ENCODE assay signal across 1 cellular context in the genomic region with DNA sequence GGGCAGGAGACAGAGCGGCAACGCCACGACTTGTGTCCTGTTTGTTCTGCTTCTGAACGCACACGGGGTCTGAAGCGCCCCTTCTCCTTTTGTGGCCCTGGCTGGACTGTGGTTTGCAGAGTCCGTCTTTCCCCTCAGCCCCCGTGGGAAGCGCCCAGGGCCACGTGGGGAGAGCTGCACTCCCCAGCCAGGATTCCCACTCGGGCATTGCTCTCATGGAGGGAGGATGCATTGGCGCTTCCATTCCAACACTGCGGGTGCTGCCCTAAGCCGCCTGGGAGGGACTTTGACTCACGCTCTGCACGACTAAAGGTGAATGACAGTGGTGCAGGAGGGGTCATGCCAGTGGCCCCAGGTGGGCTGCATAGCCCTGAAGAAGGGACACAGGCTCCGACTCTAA.
TF ChIP-seq lines count a peak whose summit lies in the region.

No MANE protein-coding gene starts in this region.

TF ChIP-seq in GM23338, 12 proteins besides CTCF, POLR2A, EP300 and RAD21 (continued from another document):
- TF ChIP-seq, protein P1, sequence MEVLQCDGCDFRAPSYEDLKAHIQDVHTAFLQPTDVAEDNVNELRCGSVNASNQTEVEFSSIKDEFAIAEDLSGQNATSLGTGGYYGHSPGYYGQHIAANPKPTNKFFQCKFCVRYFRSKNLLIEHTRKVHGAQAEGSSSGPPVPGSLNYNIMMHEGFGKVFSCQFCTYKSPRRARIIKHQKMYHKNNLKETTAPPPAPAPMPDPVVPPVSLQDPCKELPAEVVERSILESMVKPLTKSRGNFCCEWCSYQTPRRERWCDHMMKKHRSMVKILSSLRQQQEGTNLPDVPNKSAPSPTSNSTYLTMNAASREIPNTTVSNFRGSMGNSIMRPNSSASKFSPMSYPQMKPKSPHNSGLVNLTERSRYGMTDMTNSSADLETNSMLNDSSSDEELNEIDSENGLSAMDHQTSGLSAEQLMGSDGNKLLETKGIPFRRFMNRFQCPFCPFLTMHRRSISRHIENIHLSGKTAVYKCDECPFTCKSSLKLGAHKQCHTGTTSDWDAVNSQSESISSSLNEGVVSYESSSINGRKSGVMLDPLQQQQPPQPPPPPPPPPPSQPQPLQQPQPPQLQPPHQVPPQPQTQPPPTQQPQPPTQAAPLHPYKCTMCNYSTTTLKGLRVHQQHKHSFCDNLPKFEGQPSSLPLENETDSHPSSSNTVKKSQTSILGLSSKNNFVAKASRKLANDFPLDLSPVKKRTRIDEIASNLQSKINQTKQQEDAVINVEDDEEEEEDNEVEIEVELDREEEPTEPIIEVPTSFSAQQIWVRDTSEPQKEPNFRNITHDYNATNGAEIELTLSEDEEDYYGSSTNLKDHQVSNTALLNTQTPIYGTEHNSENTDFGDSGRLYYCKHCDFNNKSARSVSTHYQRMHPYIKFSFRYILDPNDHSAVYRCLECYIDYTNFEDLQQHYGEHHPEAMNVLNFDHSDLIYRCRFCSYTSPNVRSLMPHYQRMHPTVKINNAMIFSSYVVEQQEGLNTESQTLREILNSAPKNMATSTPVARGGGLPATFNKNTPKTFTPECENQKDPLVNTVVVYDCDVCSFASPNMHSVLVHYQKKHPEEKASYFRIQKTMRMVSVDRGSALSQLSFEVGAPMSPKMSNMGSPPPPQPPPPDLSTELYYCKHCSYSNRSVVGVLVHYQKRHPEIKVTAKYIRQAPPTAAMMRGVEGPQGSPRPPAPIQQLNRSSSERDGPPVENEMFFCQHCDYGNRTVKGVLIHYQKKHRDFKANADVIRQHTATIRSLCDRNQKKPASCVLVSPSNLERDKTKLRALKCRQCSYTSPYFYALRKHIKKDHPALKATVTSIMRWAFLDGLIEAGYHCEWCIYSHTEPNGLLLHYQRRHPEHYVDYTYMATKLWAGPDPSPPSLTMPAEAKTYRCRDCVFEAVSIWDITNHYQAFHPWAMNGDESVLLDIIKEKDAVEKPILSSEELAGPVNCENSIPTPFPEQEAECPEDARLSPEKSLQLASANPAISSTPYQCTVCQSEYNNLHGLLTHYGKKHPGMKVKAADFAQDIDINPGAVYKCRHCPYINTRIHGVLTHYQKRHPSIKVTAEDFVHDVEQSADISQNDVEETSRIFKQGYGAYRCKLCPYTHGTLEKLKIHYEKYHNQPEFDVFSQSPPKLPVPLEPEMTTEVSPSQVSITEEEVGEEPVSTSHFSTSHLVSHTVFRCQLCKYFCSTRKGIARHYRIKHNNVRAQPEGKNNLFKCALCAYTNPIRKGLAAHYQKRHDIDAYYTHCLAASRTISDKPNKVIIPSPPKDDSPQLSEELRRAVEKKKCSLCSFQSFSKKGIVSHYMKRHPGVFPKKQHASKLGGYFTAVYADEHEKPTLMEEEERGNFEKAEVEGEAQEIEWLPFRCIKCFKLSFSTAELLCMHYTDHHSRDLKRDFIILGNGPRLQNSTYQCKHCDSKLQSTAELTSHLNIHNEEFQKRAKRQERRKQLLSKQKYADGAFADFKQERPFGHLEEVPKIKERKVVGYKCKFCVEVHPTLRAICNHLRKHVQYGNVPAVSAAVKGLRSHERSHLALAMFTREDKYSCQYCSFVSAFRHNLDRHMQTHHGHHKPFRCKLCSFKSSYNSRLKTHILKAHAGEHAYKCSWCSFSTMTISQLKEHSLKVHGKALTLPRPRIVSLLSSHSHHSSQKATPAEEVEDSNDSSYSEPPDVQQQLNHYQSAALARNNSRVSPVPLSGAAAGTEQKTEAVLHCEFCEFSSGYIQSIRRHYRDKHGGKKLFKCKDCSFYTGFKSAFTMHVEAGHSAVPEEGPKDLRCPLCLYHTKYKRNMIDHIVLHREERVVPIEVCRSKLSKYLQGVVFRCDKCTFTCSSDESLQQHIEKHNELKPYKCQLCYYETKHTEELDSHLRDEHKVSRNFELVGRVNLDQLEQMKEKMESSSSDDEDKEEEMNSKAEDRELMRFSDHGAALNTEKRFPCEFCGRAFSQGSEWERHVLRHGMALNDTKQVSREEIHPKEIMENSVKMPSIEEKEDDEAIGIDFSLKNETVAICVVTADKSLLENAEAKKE (CRISPR knock-in tag; IDR thresholded peaks at IDR 0.05) = no peak
- no peak for TF ChIP-seq POLR2AphosphoS5 (IDR thresholded peaks at IDR 0.05; ENCODE audit: low read depth)
